ENCODE assay signal across 22 cellular contexts in genomic region chr4:93475730-93476129, GRCh38.
DNase-seq lines count a peak whose midpoint lies in the region; FAIRE-seq and TF ChIP-seq lines count a peak whose summit lies in the region.
"Had no signal": no experiment of that assay in that cellular context is flagged by ENCODE, and none has a peak within 500 bp of the region (broad histone marks: within the 10 kb centered on the region; RNA-seq: fewer than 3 reads in every experiment).

No MANE protein-coding gene starts in this region.

- no peaks in the 10 kb centered on the region for H3K4me1 ChIP-seq in smooth muscle cell (ENCODE audit: low read depth)

- POLR2A ChIA-PET in RWPE1 (lab: Yijun Ruan, JAX; ENCODE audit: low non-redundant PET), result no interaction called here

- no peak overlapping the region for H2AFZ ChIP-seq in smooth muscle cell (ENCODE audit: low read depth)
- H2AFZ ChIP-seq: GM23338 had no signal

- WGBS in smooth muscle cell (ENCODE audit: low lambda C conversion rate), result 74% methylated on average over 2 of the region's 2 CpGs

- DNase-seq in AG08396 (ENCODE audit: low spot score) (peak; percentile 1), HPDE6-E6E7 (ENCODE audit: extremely low spot score) (peak; percentile 14), RWPE1 (ENCODE audit: low spot score) (peak; percentile 1), bronchial epithelial cell (ENCODE audit: low read depth) (peak; percentile 84), smooth muscle cell (lab: John Stamatoyannopoulos, UW; ENCODE audit: unreplicated experiment) (no peak), hepatic stellate cell (ENCODE audit: low spot score) (no peak), islet precursor cell (no peak), DMS153 (lab: John Stamatoyannopoulos, UW) (no peak)
- DNase-seq: 8988T, ACHN, Calu3, H9, NCI-H1105 treated with DMSO at 0.1 percent for 48 hours, NCI-H146, NCI-H1930, NCI-H345, NCI-H524, RPMI8226, SIG-M5 had no signal

- H3K4me2 ChIP-seq in smooth muscle cell, result no peak overlapping the region
- H3K4me2 ChIP-seq: GM23338 had no signal

- TF ChIP-seq CTCF in RWPE1 (conservative IDR thresholded peaks at IDR 0.05; ENCODE audit: low read depth) (no peak), bronchial epithelial cell (IDR thresholded peaks at IDR 0.05; ENCODE audit: insufficient read depth, low read length, severe bottlenecking) (no peak), smooth muscle cell (IDR thresholded peaks at IDR 0.05; ENCODE audit: borderline replicate concordance, insufficient read depth, poor library complexity, severe bottlenecking) (no peak)

- H3F3A ChIP-seq in smooth muscle cell (ENCODE audit: low read depth), result no peaks in the 10 kb centered on the region

- H3K36me3 ChIP-seq in bronchial epithelial cell (ENCODE audit: control insufficient read depth, insufficient read depth, low read length), result no peaks in the 10 kb centered on the region
- H3K36me3 ChIP-seq in smooth muscle cell (ENCODE audit: low read depth), result no peaks in the 10 kb centered on the region

- no peak for FAIRE-seq in bronchial epithelial cell (lab: Jason Lieb, UNC)
- FAIRE-seq: GM18507 had no signal

- H3K79me2 ChIP-seq in smooth muscle cell (ENCODE audit: low read depth), result no peaks in the 10 kb centered on the region

- no peak overlapping the region for H3K4me3 ChIP-seq in bronchial epithelial cell (ENCODE audit: low read depth, low read length)
- no peak overlapping the region for H3K4me3 ChIP-seq in smooth muscle cell
- H3K4me3 ChIP-seq: GM23338, SK-N-MC had no signal

- no peak overlapping the region for H3K9ac ChIP-seq in smooth muscle cell (ENCODE audit: low read depth)

- H4K20me1 ChIP-seq in smooth muscle cell (ENCODE audit: low read depth), result no peaks in the 10 kb centered on the region

- no peaks in the 10 kb centered on the region for H3K27me3 ChIP-seq in bronchial epithelial cell (ENCODE audit: control insufficient read depth, insufficient read depth, low read length)
- no peaks in the 10 kb centered on the region for H3K27me3 ChIP-seq in smooth muscle cell (ENCODE audit: low read depth)

- H3K27ac ChIP-seq in RWPE1 (no peak overlapping the region), smooth muscle cell (ENCODE audit: low read depth) (no peak overlapping the region)
- H3K27ac ChIP-seq: SK-N-MC had no signal

- CTCF ChIA-PET in RWPE1 (lab: Yijun Ruan, JAX), result no interaction called here

- H3K9me3 ChIP-seq in smooth muscle cell (replicated peaks; ENCODE audit: low read depth), result no peaks in the 10 kb centered on the region

Comparison
In these comparisons a context has a peak if more than half of its experiments do, and no peak if none do; other contexts are left out.
1. DNase-seq: peak in AG08396 (single experiment), HPDE6-E6E7 (single experiment), RWPE1 (single experiment) and bronchial epithelial cell (single experiment); none in smooth muscle cell (single experiment), hepatic stellate cell (single experiment), islet precursor cell (single experiment) and DMS153 (single experiment).